ENCODE assay signal across 23 cellular contexts in the genomic region with DNA sequence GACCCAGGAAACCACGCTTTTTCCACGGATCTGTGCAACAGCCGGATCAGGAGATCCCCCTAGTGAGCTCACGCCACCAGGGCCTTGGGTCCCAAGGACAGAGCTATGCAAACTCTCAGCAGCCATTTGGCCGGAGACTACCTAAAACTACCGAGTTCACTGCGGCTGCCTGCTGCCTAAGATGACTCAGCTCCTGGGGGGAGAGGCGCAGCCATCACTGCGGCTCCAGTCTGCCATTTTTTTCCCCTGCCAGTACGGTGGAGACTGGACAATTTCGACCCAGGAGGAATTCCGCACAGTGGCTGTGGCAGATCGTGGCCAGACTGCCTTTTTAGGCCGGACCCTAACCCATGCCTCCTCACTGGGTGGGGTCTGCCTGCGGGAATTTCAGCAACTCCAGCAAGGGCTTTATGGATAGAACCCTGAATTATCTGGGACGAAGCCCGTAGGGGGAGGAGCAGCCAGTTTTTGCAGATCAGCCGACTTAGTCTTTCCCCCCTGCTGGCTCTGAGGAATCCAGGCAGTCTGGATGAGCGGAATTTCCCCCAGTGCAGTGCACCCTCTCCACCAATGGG.
"Had no signal": no experiment of that assay in that cellular context is flagged by ENCODE, and none has a peak within 500 bp of the region (broad histone marks: within the 10 kb centered on the region; RNA-seq: fewer than 3 reads in every experiment).

No MANE protein-coding gene starts in this region.

- FAIRE-seq: HepG2, RCC 7860 had no signal

- ATAC-seq: HepG2 had no signal

- H3K4me2 ChIP-seq: SK-N-SH had no signal

- DNase-seq: KBM-7, MV-4-11, NCI-H1048, NCI-H1105, NCI-H1417, NCI-H146, NCI-H1694 treated with DMSO at 0.1 percent for 48 hours, NCI-H2029, NCI-H2081 treated with DMSO at 0.1 percent for 48 hours, NCI-H2171, NCI-H226, NCI-H446, NCI-H510A, NCI-H524 treated with DMSO at 0.1 percent for 48 hours, NCI-H69, NCI-H774, SHP77, SK-N-SH, SW 1271 had no signal

- H3K27me3 Mint-ChIP-seq: IgD-negative memory B cell had no signal

- H3K9me3 ChIP-seq: SK-N-SH had no signal

- H3K9ac ChIP-seq: SK-N-SH had no signal

- H3K27ac ChIP-seq: RWPE1 had no signal

- H3K27ac Mint-ChIP-seq: IgD-negative memory B cell had no signal

- H3K4me3 Mint-ChIP-seq: IgD-negative memory B cell had no signal

- H3K36me3 Mint-ChIP-seq: IgD-negative memory B cell had no signal
